ENCODE assay signal across 22 cellular contexts in genomic region chr12:108980831-108981618, GRCh38. TPM values are rescaled to one million over a fixed set of nuclear protein-coding genes. Genes with fewer than 3 reads are reported as not detected.
DNase-seq lines count a peak whose midpoint lies in the region; ATAC-seq, FAIRE-seq and TF ChIP-seq lines count a peak whose summit lies in the region.
"Had no signal": no experiment of that assay in that cellular context is flagged by ENCODE, and none has a peak within 500 bp of the region (broad histone marks: within the 10 kb centered on the region; RNA-seq: fewer than 3 reads in every experiment).

No MANE protein-coding gene starts in this region.

- H3K9ac ChIP-seq in colonic mucosa (ENCODE audit: low read depth in 2 of 2, low read length in 2 of 2): no peak overlapping the region
- no peak overlapping the region for H3K9ac ChIP-seq in neural progenitor cell

- no peak overlapping the region for H3K27ac Mint-ChIP-seq in neural progenitor cell
- H3K27ac Mint-ChIP-seq: activated CD4-positive, alpha-beta T cell treated with anti-CD3 and anti-CD28 coated beads, Interleukin-2, amount 10 ng/mL, durations not matched to agents 7 days and 5 days; activated naive CD8-positive, alpha-beta T cell treated with anti-CD3 and anti-CD28 coated beads for 36 hours; activated T-cell treated with anti-CD3 and anti-CD28 coated beads, Interleukin-2, amount 50 U/mL, for 24 hours; T-helper 2 cell treated with Interferon-gamma antibody and Interleukin-4, amounts not matched to agents 5 μg/mL and 100 μg/mL, for 36 hours had no signal

- no peaks in the 10 kb centered on the region for H4K20me1 ChIP-seq in neural progenitor cell (ENCODE audit: low read depth)

- no peak for FAIRE-seq in urothelium cell line (lab: Jason Lieb, UNC)
- FAIRE-seq: A549 had no signal

- intact Hi-C loops in Right ventricle myocardium superior (cut with DNase I): no loop called here
- intact Hi-C loops in cardiac septum (cut with DNase I): loop anchor here (1.0 kb wide), 1 partner anchor 15 kb away; no protein-coding TSS in a partner anchor
- intact Hi-C loops in colonic mucosa (cut with DNase I): no loop called here

- H2AFZ ChIP-seq in neural progenitor cell (replicated peaks): no peak overlapping the region

- H3K4me1 Mint-ChIP-seq in neural progenitor cell: no peaks in the 10 kb centered on the region
- H3K4me1 Mint-ChIP-seq: activated CD4-positive, alpha-beta T cell treated with anti-CD3 and anti-CD28 coated beads, Interleukin-2, amount 10 ng/mL, durations not matched to agents 7 days and 5 days; activated naive CD8-positive, alpha-beta T cell treated with anti-CD3 and anti-CD28 coated beads for 36 hours had no signal

- TF ChIP-seq CTCF in astrocyte of the spinal cord (IDR thresholded peaks at IDR 0.05; ENCODE audit: low read depth, low read length) (no peak), colonic mucosa (IDR thresholded peaks at IDR 0.05) (no peak), neural progenitor cell (IDR thresholded peaks at IDR 0.05) (no peak)

- H3K4me3 Mint-ChIP-seq in neural progenitor cell: no peak overlapping the region
- H3K4me3 Mint-ChIP-seq: activated CD4-positive, alpha-beta T cell treated with anti-CD3 and anti-CD28 coated beads, Interleukin-2, amount 10 ng/mL, durations not matched to agents 7 days and 5 days; activated naive CD8-positive, alpha-beta T cell treated with anti-CD3 and anti-CD28 coated beads for 36 hours; activated T-cell treated with anti-CD3 and anti-CD28 coated beads, Interleukin-2, amount 50 U/mL, for 24 hours; T-helper 2 cell treated with Interferon-gamma antibody and Interleukin-4, amounts not matched to agents 5 μg/mL and 100 μg/mL, for 36 hours had no signal

- no peaks in the 10 kb centered on the region for H3K9me3 Mint-ChIP-seq in neural progenitor cell
- H3K9me3 Mint-ChIP-seq: activated CD4-positive, alpha-beta T cell treated with anti-CD3 and anti-CD28 coated beads, Interleukin-2, amount 10 ng/mL, durations not matched to agents 7 days and 5 days; activated naive CD8-positive, alpha-beta T cell treated with anti-CD3 and anti-CD28 coated beads for 36 hours; activated T-cell treated with anti-CD3 and anti-CD28 coated beads, Interleukin-2, amount 50 U/mL, for 24 hours; T-helper 2 cell treated with Interferon-gamma antibody and Interleukin-4, amounts not matched to agents 5 μg/mL and 100 μg/mL, for 36 hours had no signal

- H3K4me3 ChIP-seq in astrocyte of the spinal cord (ENCODE audit: low read depth, low read length): no peak overlapping the region
- no peak overlapping the region for H3K4me3 ChIP-seq in colonic mucosa
- H3K4me3 ChIP-seq in neural progenitor cell: no peak overlapping the region
- H3K4me3 ChIP-seq: A549, coronary artery, testis had no signal

- no peak overlapping the region for H3K27ac ChIP-seq in colonic mucosa
- H3K27ac ChIP-seq in neural progenitor cell: no peak overlapping the region
- H3K27ac ChIP-seq: A549, coronary artery, epithelial cell of prostate, testis had no signal

- DNase-seq in Right ventricle myocardium superior (peak; percentile 56), cardiac septum (ENCODE audit: low spot score) (no peak), astrocyte of the spinal cord (ENCODE audit: low read depth, low spot score) (peak; percentile 20), iPS DF 4.7 (ENCODE audit: extremely low read depth, low spot score) (peak; percentile 28), urothelium cell line (ENCODE audit: low spot score) (peak; percentile 38), activated T-cell treated with anti-CD3 and anti-CD28 coated beads for 4 hours (no peak), colonic mucosa (no peak), neural progenitor cell (ENCODE audit: low spot score) (no peak)
- DNase-seq: activated CD4-positive, alpha-beta T cell treated with anti-CD3 and anti-CD28 coated beads, Interleukin-2, amount 10 ng/mL, durations not matched to agents 7 days and 5 days; activated naive CD8-positive, alpha-beta T cell treated with anti-CD3 and anti-CD28 coated beads for 36 hours; activated T-cell treated with anti-CD3 and anti-CD28 coated beads, Interleukin-2, amount 50 U/mL, for 24 hours; NCI-H2107; NCI-H774; retina; stimulated activated CD4-positive, alpha-beta T cell treated with anti-CD3 and anti-CD28 coated beads, Interleukin-1b, Interleukin-23, amount 100 ng/mL, for 48 hours; testis had no signal

- no peaks in the 10 kb centered on the region for H3K27me3 Mint-ChIP-seq in neural progenitor cell (ENCODE audit: insufficient read depth, low read depth)
- H3K27me3 Mint-ChIP-seq: activated CD4-positive, alpha-beta T cell treated with anti-CD3 and anti-CD28 coated beads, Interleukin-2, amount 10 ng/mL, durations not matched to agents 7 days and 5 days had no signal

- H3K9me3 ChIP-seq in colonic mucosa (no peaks in the 10 kb centered on the region), neural progenitor cell (ENCODE audit: low read depth) (no peaks in the 10 kb centered on the region)
- H3K9me3 ChIP-seq: A549, testis had no signal

- no peaks in the 10 kb centered on the region for H3K79me2 ChIP-seq in neural progenitor cell (ENCODE audit: low read depth)

- H3K4me1 ChIP-seq in colonic mucosa: no peaks in the 10 kb centered on the region
- no peaks in the 10 kb centered on the region for H3K4me1 ChIP-seq in neural progenitor cell
- H3K4me1 ChIP-seq: A549, testis had no signal

- in situ Hi-C loops in astrocyte of the spinal cord (cut with HindIII; ENCODE audit: low sequenced_read_pairs): no loop called here

- H3K36me3 ChIP-seq in colonic mucosa (no peaks in the 10 kb centered on the region), neural progenitor cell (no peaks in the 10 kb centered on the region)

- H3K36me3 Mint-ChIP-seq in neural progenitor cell: no peaks in the 10 kb centered on the region
- H3K36me3 Mint-ChIP-seq: activated naive CD8-positive, alpha-beta T cell treated with anti-CD3 and anti-CD28 coated beads for 36 hours had no signal

- H3F3A ChIP-seq in neural progenitor cell (ENCODE audit: low read depth): no peaks in the 10 kb centered on the region

- H3K27me3 ChIP-seq in colonic mucosa (no peaks in the 10 kb centered on the region), neural progenitor cell (peaks cover 4% of the 10 kb centered on the region)
- H3K27me3 ChIP-seq: testis had no signal

- peak; percentile 91 for ATAC-seq in Right ventricle myocardium superior (ENCODE audit: poor library complexity)

- no peak overlapping the region for H3K4me2 ChIP-seq in neural progenitor cell
- H3K4me2 ChIP-seq: A549 had no signal

RNA-seq across cellular contexts. Expression of gene SVOP, which starts 39.8 kb away (rescaled TPM):
- 3.0 TPM for total RNA-seq in Right ventricle myocardium superior
- 1.9 TPM for total RNA-seq in cardiac septum
- total RNA-seq in colonic mucosa: under 1 TPM; 0.15 to 0.50 TPM
- total RNA-seq in neural progenitor cell (ENCODE audit: low replicate concordance): 0.12 TPM in 1 of 2 replicates, not detected in the other
- total RNA-seq: activated CD4-positive, alpha-beta T cell treated with anti-CD3 and anti-CD28 coated beads, Interleukin-2, amount 10 ng/mL, durations not matched to agents 7 days and 5 days; activated naive CD8-positive, alpha-beta T cell treated with anti-CD3 and anti-CD28 coated beads for 36 hours; lung microvascular endothelial cell; MCF 10A had no signal

Comparison
In these comparisons a context has a peak if more than half of its experiments do, and no peak if none do; other contexts are left out.
1. DNase-seq: peak in Right ventricle myocardium superior (single experiment), astrocyte of the spinal cord (single experiment), iPS DF 4.7 (single experiment) and urothelium cell line (single experiment); none in cardiac septum (single experiment), activated T-cell treated with anti-CD3 and anti-CD28 coated beads for 4 hours (single experiment), colonic mucosa (single experiment) and neural progenitor cell (single experiment).